In genomic region chr13:40994581-40995230, GRCh38 we compare ENCODE assay signal across 8 cellular contexts. TPM values are rescaled to one million over a fixed set of nuclear protein-coding genes. Genes with fewer than 3 reads are reported as not detected.
DNase-seq lines count a peak whose midpoint lies in the region; ATAC-seq and TF ChIP-seq lines count a peak whose summit lies in the region.

No MANE protein-coding gene starts in this region.

- no peak overlapping the region for H3K9ac ChIP-seq in mesendoderm (ENCODE audit: low read length)

- H3K27ac Mint-ChIP-seq in CD8-positive, alpha-beta T cell, result peak overlapping the region; percentile 85
- H3K27ac Mint-ChIP-seq in immature natural killer cell (peak overlapping the region; percentile 73 to 88 (median 82)), glutamatergic neuron (ENCODE audit: unreplicated experiment) (no peak overlapping the region)

- no peaks in the 10 kb centered on the region for H3K79me1 ChIP-seq in mesendoderm (ENCODE audit: low read length)

- H3K27me3 Mint-ChIP-seq in CD8-positive, alpha-beta T cell (ENCODE audit: low read depth), result no peaks in the 10 kb centered on the region
- H3K27me3 Mint-ChIP-seq in immature natural killer cell (ENCODE audit: low read depth in 3 of 3), result peaks cover 0 to 3% (median 2%) of the 10 kb centered on the region in 3 donors
- H3K27me3 Mint-ChIP-seq in glutamatergic neuron (ENCODE audit: unreplicated experiment), result no peaks in the 10 kb centered on the region

- no peak for ATAC-seq in CD8-positive, alpha-beta T cell
- ATAC-seq in GM21367 (IDR thresholded peaks at IDR 0.05; ENCODE audit: unreplicated experiment) (peak; percentile 72), HG03571 (IDR thresholded peaks at IDR 0.05; ENCODE audit: unreplicated experiment) (peak; percentile 66)

- no peaks in the 10 kb centered on the region for H3K27me3 ChIP-seq in CD8-positive, alpha-beta T cell (ENCODE audit: insufficient read depth, low read length)
- H3K27me3 ChIP-seq in mesendoderm (ENCODE audit: insufficient read depth, low read length, poor library complexity) (no peaks in the 10 kb centered on the region), H7 (ENCODE audit: control insufficient read depth, insufficient read depth, low read length) (no peaks in the 10 kb centered on the region)

- no peak overlapping the region for H3K4me3 ChIP-seq in CD8-positive, alpha-beta T cell (ENCODE audit: low read depth, low read length)
- H3K4me3 ChIP-seq in mesendoderm (ENCODE audit: low read length) (no peak overlapping the region), H7 (ENCODE audit: insufficient read depth, low read depth, low read length) (no peak overlapping the region)

- H3K56ac ChIP-seq in mesendoderm (ENCODE audit: low read length), result no peak overlapping the region

- no peak overlapping the region for H3K23ac ChIP-seq in mesendoderm (ENCODE audit: low read length)

- no peaks in the 10 kb centered on the region for H3K36me3 ChIP-seq in CD8-positive, alpha-beta T cell (ENCODE audit: insufficient read depth, low read length)
- H3K36me3 ChIP-seq in mesendoderm (ENCODE audit: control insufficient read depth, insufficient read depth, low read length), result no peaks in the 10 kb centered on the region
- no peaks in the 10 kb centered on the region for H3K36me3 ChIP-seq in H7 (replicated peaks; ENCODE audit: control insufficient read depth, insufficient read depth, low read length)

- intact Hi-C loops in CD8-positive, alpha-beta T cell (cut with DNase I, micrococcal nuclease), result loop anchor here (5.0 to 10.0 kb wide), 2 partner anchors 32 to 220 kb away; partner anchors contain the start of gene MRPS31 (in 1 of the 2)

- DNase-seq in CD8-positive, alpha-beta T cell, result no peak
- DNase-seq in immature natural killer cell, result no peak
- no peak for DNase-seq in mesendoderm
- no peak for DNase-seq in glutamatergic neuron
- DNase-seq in H7, result no peak
- no peak for DNase-seq in activated CD4-positive, alpha-beta T cell treated with anti-CD3 and anti-CD28 coated beads for 4 hours

- no peak overlapping the region for H3K18ac ChIP-seq in mesendoderm (ENCODE audit: low read length)

- H3K4me1 Mint-ChIP-seq in CD8-positive, alpha-beta T cell (ENCODE audit: low read depth), result peaks cover 85% of the 10 kb centered on the region
- H3K4me1 Mint-ChIP-seq in immature natural killer cell (peaks cover 84 to 99% of the 10 kb centered on the region in 2 donors), glutamatergic neuron (ENCODE audit: low read depth, unreplicated experiment) (peaks cover 9% of the 10 kb centered on the region)

- WGBS in mesendoderm (ENCODE audit: extremely low coverage, insufficient coverage, low lambda C conversion rate), result no CpG with 5 or more reads among the region's 6 CpGs

- H4K5ac ChIP-seq in mesendoderm (ENCODE audit: low read length), result no peak overlapping the region

- H3K79me2 ChIP-seq in mesendoderm (ENCODE audit: control insufficient read depth, insufficient read depth, low read length), result no peaks in the 10 kb centered on the region

- CTCF ChIA-PET in CD8-positive, alpha-beta T cell (lab: Charles Lee), result interaction anchor here (0.5 to 1.2 kb wide), 2 partner anchors 20 to 26 kb away, joined by 3 to 4 read pairs; no protein-coding TSS in a partner anchor

- peaks cover 90% of the 10 kb centered on the region for H3K4me1 ChIP-seq in CD8-positive, alpha-beta T cell (ENCODE audit: insufficient read depth, low read length)
- peaks cover 2% of the 10 kb centered on the region for H3K4me1 ChIP-seq in mesendoderm (ENCODE audit: control insufficient read depth, low read depth, low read length)

- no peak overlapping the region for H2BK15ac ChIP-seq in mesendoderm (replicated peaks; ENCODE audit: low read depth)

- TF ChIP-seq CTCF in CD8-positive, alpha-beta T cell (IDR thresholded peaks at IDR 0.05), result no peak
- no peak for TF ChIP-seq CTCF in glutamatergic neuron (IDR thresholded peaks at IDR 0.05; ENCODE audit: partially characterized antibody, unreplicated experiment)

- H2AK5ac ChIP-seq in mesendoderm (ENCODE audit: low read length), result no peak overlapping the region

- no peak overlapping the region for H3K27ac ChIP-seq in CD8-positive, alpha-beta T cell (ENCODE audit: low read depth, low read length)
- H3K27ac ChIP-seq in mesendoderm (ENCODE audit: low read depth, low read length), result no peak overlapping the region

- no peak overlapping the region for H3K4me2 ChIP-seq in mesendoderm (ENCODE audit: low read length)

- H3K9me3 Mint-ChIP-seq in CD8-positive, alpha-beta T cell, result no peaks in the 10 kb centered on the region
- H3K9me3 Mint-ChIP-seq in immature natural killer cell (no peaks in the 10 kb centered on the region), glutamatergic neuron (ENCODE audit: unreplicated experiment) (peaks cover 3% of the 10 kb centered on the region)

- H2BK120ac ChIP-seq in mesendoderm (ENCODE audit: low read depth, low read length), result no peak overlapping the region

- no peak overlapping the region for H4K8ac ChIP-seq in mesendoderm (ENCODE audit: low read depth, low read length)

- no peak overlapping the region for H2BK5ac ChIP-seq in mesendoderm (ENCODE audit: low read length)

- peaks cover 30% of the 10 kb centered on the region for H3K36me3 Mint-ChIP-seq in CD8-positive, alpha-beta T cell
- H3K36me3 Mint-ChIP-seq in immature natural killer cell, result peaks cover 3 to 8% (median 4%) of the 10 kb centered on the region in 3 donors
- H3K36me3 Mint-ChIP-seq in glutamatergic neuron (ENCODE audit: unreplicated experiment), result no peaks in the 10 kb centered on the region

- POLR2A ChIA-PET in CD8-positive, alpha-beta T cell (lab: Charles Lee), result interaction anchor here (1.6 kb wide), 1 partner anchor 10 kb away, joined by 3 read pairs; no protein-coding TSS in a partner anchor

- peak overlapping the region; percentile 58 for H3K4me3 Mint-ChIP-seq in CD8-positive, alpha-beta T cell
- H3K4me3 Mint-ChIP-seq in immature natural killer cell (peak overlapping the region; percentile 15 to 69 (median 33)), glutamatergic neuron (ENCODE audit: unreplicated experiment) (no peak overlapping the region)

- H3K4ac ChIP-seq in mesendoderm (ENCODE audit: low read depth, low read length), result no peak overlapping the region

- H3K9me3 ChIP-seq in CD8-positive, alpha-beta T cell (ENCODE audit: low read length), result no peaks in the 10 kb centered on the region

RNA-seq across cellular contexts. Expression of gene ELF1, which starts 24.4 kb away (rescaled TPM):
- total RNA-seq in CD8-positive, alpha-beta T cell, result 100 to 1,000 TPM; 308 to 313 TPM
- polyA plus RNA-seq in immature natural killer cell, result 100 to 1,000 TPM in 1 of 3 donors, 10 to 100 TPM in 2; 76.8 to 128 (median 92.9) TPM
- polyA plus RNA-seq in mesendoderm (2013, experiment 1 of 2), result 13.8 TPM
- 14.7 TPM for polyA plus RNA-seq in mesendoderm (2013, experiment 2 of 2)
- 9.8 TPM for total RNA-seq in glutamatergic neuron (ENCODE audit: unreplicated experiment)
- 18.6 and 19.1 TPM in 2 replicates for total RNA-seq in H7 (2014; rRNA removed; shearing (Covaris generic))

Comparison
In these comparisons a context has a peak if more than half of its experiments do, and no peak if none do; other contexts are left out.
1. RNA of gene ELF1, which starts 24.4 kb away (total RNA-seq): 308 to 313 TPM in CD8-positive, alpha-beta T cell; 18.6 to 19.1 TPM in H7 and 9.8 TPM in glutamatergic neuron (single experiment); every median in the first group is over 10 times any median in the second.